8 cellular contexts compared by ENCODE assay signal in the genomic region with DNA sequence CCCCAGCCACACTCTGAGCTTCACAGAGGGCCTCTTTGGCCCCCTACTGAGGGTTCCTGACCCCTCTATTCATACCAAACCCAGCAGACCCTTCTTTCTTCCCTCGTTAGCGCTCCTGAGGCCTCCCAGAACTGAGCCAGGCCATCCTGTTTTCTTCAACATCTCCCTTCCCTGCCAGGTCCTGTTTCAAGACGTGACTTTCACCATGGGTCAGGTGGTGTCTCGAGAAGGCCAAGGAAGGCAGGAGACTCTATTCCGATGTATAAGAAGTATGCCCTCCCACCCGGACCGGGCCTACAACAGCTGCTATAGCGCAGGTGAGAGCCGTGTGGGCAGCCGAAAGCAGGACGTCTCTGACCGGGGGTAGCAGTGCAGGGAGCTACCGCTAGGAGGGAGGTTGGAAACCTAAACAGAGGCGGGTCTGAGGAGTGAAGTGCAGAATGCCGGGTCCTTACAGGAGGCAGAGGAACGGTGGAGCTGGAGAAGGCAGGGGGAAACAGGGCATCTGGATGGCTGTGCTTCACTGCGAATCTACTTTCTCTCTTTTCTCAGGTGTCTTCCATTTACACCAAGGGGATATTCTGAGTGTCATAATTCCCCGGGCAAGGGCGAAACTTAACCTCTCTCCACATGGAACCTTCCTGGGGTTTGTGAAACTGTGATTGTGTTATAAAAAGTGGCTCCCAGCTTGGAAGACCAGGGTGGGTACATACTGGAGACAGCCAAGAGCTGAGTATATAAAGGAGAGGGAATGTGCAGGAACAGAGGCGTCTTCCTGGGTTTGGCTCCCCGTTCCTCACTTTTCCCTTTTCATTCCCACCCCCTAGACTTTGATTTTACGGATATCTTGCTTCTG. TPM values are rescaled to one million over a fixed set of nuclear protein-coding genes. Genes with fewer than 3 reads are reported as not detected.
A peak's percentile ranks its signal among the peaks of the same experiment; 100 is the strongest.
DNase-seq lines count a peak whose midpoint lies in the region; ATAC-seq and TF ChIP-seq lines count a peak whose summit lies in the region.

No MANE protein-coding gene starts in this region.

- H3K4me3 Mint-ChIP-seq in activated T-cell treated with anti-CD3 and anti-CD28 coated beads, Interleukin-2, amount 50 U/mL, for 72 hours: peak overlapping the region; percentile 92 to 97

- peaks cover 57% of the 10 kb centered on the region for H3K4me1 Mint-ChIP-seq in activated T-cell treated with anti-CD3 and anti-CD28 coated beads, Interleukin-2, amount 50 U/mL, for 72 hours (ENCODE audit: low read depth)

- TF ChIP-seq CTCF in GM10266 (IDR thresholded peaks at IDR 0.05; ENCODE audit: control insufficient read depth, insufficient read depth, low read depth, missing control alignments) (peak; percentile 78), foreskin fibroblast (IDR thresholded peaks at IDR 0.05; ENCODE audit: low read depth, low read length) (peak; percentile 69), omental fat pad (IDR thresholded peaks at IDR 0.05) (peak in 1 of 3 donors; percentile 47)

- no peaks in the 10 kb centered on the region for H3K9me3 Mint-ChIP-seq in activated T-cell treated with anti-CD3 and anti-CD28 coated beads, Interleukin-2, amount 50 U/mL, for 72 hours

- peak; percentile 80 for DNase-seq in GM10266 (ENCODE audit: extremely low spot score)
- DNase-seq in NCI-H460 (ENCODE audit: extremely low read depth, low read depth): peak; percentile 65
- peak; percentile 70 to 77 for DNase-seq in activated T-cell treated with anti-CD3 and anti-CD28 coated beads, Interleukin-2, amount 50 U/mL, for 72 hours
- peak in 1 of 2 donors; percentile 78 for DNase-seq in foreskin fibroblast
- no peak for DNase-seq in omental fat pad (ENCODE audit: low spot score)

- H3K27me3 Mint-ChIP-seq in activated T-cell treated with anti-CD3 and anti-CD28 coated beads, Interleukin-2, amount 50 U/mL, for 72 hours (ENCODE audit: low read depth): no peaks in the 10 kb centered on the region

- peak overlapping the region; percentile 74 to 82 for H3K4me3 ChIP-seq in foreskin fibroblast (ENCODE audit: low read depth in 1 of 2, low read length in 2 of 2)

- H3K36me3 Mint-ChIP-seq in activated T-cell treated with anti-CD3 and anti-CD28 coated beads, Interleukin-2, amount 50 U/mL, for 72 hours (ENCODE audit: insufficient read depth in 2 of 2): peaks cover 1 to 2% of the 10 kb centered on the region in 2 donors

- H3K27ac Mint-ChIP-seq in activated T-cell treated with anti-CD3 and anti-CD28 coated beads, Interleukin-2, amount 50 U/mL, for 72 hours: peak overlapping the region; percentile 93

- ATAC-seq in activated T-cell treated with anti-CD3 and anti-CD28 coated beads, Interleukin-2, amount 50 U/mL, for 72 hours (replicated peaks in 1 of 2): peak; percentile 40 to 43
- ATAC-seq in omental fat pad (ENCODE audit: low FRiP score): peak; percentile 22
- ATAC-seq in HG03521 (IDR thresholded peaks at IDR 0.05; ENCODE audit: unreplicated experiment): no peak
- no peak for ATAC-seq in GM18520 (IDR thresholded peaks at IDR 0.05; ENCODE audit: unreplicated experiment)
- ATAC-seq in HG02840 (IDR thresholded peaks at IDR 0.05; ENCODE audit: low FRiP score, unreplicated experiment): no peak

RNA-seq across cellular contexts. Expression of gene SENP3, which starts 1.3 kb away (rescaled TPM):
- 92.2 and 102 TPM in 2 replicates for total RNA-seq in NCI-H460 (2014; rRNA removed; shearing (Covaris generic))
- 216 and 314 TPM in 2 replicates for polyA plus RNA-seq in NCI-H460 (2014; cell fraction: nucleus; rRNA removed)
- 10 to 100 TPM; 41.8 to 55.3 TPM for total RNA-seq in activated T-cell treated with anti-CD3 and anti-CD28 coated beads, Interleukin-2, amount 50 U/mL, for 72 hours
- 10 to 100 TPM; 48.9 to 66.7 (median 59.0) TPM for total RNA-seq in omental fat pad

RNA-seq across cellular contexts. Expression of gene TNFSF13, which starts 1.9 kb away (rescaled TPM):
- 0.63 and 1.4 TPM in 2 replicates for total RNA-seq in NCI-H460 (2014; rRNA removed; shearing (Covaris generic))
- polyA plus RNA-seq in NCI-H460 (2014; cell fraction: nucleus; rRNA removed): 0.14 and 6.6 TPM in 2 replicates
- total RNA-seq in activated T-cell treated with anti-CD3 and anti-CD28 coated beads, Interleukin-2, amount 50 U/mL, for 72 hours: 1 to 10 TPM; 4.3 to 7.8 TPM
- 10 to 100 TPM; 24.5 to 70.9 (median 48.3) TPM for total RNA-seq in omental fat pad

RNA-seq across cellular contexts. Expression of gene TNFSF12, which starts 11.5 kb away (rescaled TPM):
- total RNA-seq in NCI-H460 (2014; rRNA removed; shearing (Covaris generic)): 6.9 and 8.1 TPM in 2 replicates
- 1.7 and 3.9 TPM in 2 replicates for polyA plus RNA-seq in NCI-H460 (2014; cell fraction: nucleus; rRNA removed)
- total RNA-seq in activated T-cell treated with anti-CD3 and anti-CD28 coated beads, Interleukin-2, amount 50 U/mL, for 72 hours: 10 to 100 TPM; 23.2 to 25.5 TPM
- total RNA-seq in omental fat pad: 10 to 100 TPM; 29.2 to 64.5 (median 41.5) TPM

RNA-seq across cellular contexts. Expression of gene CD68, which starts 19.0 kb away (rescaled TPM):
- 24.5 and 29.4 TPM in 2 replicates for total RNA-seq in NCI-H460 (2014; rRNA removed; shearing (Covaris generic))
- polyA plus RNA-seq in NCI-H460 (2014; cell fraction: nucleus; rRNA removed): 5.0 and 12.3 TPM in 2 replicates
- total RNA-seq in activated T-cell treated with anti-CD3 and anti-CD28 coated beads, Interleukin-2, amount 50 U/mL, for 72 hours: 10 to 100 TPM; 10.3 to 28.1 TPM
- 100 to 1,000 TPM in 3 of 4 donors, 10 to 100 TPM in 1; 99.1 to 321 (median 191) TPM for total RNA-seq in omental fat pad

RNA-seq across cellular contexts. Expression of gene MPDU1, which starts 23.3 kb away (rescaled TPM):
- total RNA-seq in NCI-H460 (2014; rRNA removed; shearing (Covaris generic)): 107 and 133 TPM in 2 replicates
- polyA plus RNA-seq in NCI-H460 (2014; cell fraction: nucleus; rRNA removed): 255 and 322 TPM in 2 replicates
- total RNA-seq in activated T-cell treated with anti-CD3 and anti-CD28 coated beads, Interleukin-2, amount 50 U/mL, for 72 hours: 10 to 100 TPM; 44.0 to 51.9 TPM
- total RNA-seq in omental fat pad: 100 to 1,000 TPM in 3 of 4 donors, 10 to 100 TPM in 1; 86.5 to 144 (median 122) TPM

Comparison
In these comparisons a context has a peak if more than half of its experiments do, and no peak if none do; other contexts are left out.
1. ATAC-seq: peak in activated T-cell treated with anti-CD3 and anti-CD28 coated beads, Interleukin-2, amount 50 U/mL, for 72 hours (2 of 2) and omental fat pad (single experiment); none in HG03521 (single experiment), GM18520 (single experiment) and HG02840 (single experiment).